In genomic region chr21:33362044-33362555, GRCh38 we compare ENCODE assay signal across 8 cellular contexts. TPM values are rescaled to one million over a fixed set of nuclear protein-coding genes. Genes with fewer than 3 reads are reported as not detected.
A peak's percentile ranks its signal among the peaks of the same experiment; 100 is the strongest.
DNase-seq lines count a peak whose midpoint lies in the region; ATAC-seq and TF ChIP-seq lines count a peak whose summit lies in the region.

No MANE protein-coding gene starts in this region.

- peak; percentile 70 for DNase-seq in NCI-H1048 (lab: John Stamatoyannopoulos, UW)
- DNase-seq in T-helper 9 cell, result peak; percentile 63
- DNase-seq in chondrocyte (ENCODE audit: low spot score), result no peak
- no peak for DNase-seq in mesothelial cell of epicardium (ENCODE audit: low spot score in 2 of 2, unreplicated experiment in 2 of 2)
- DNase-seq in upper lobe of right lung, result no peak
- no peak for DNase-seq in H4 (ENCODE audit: low spot score)

- H3K36me3 Mint-ChIP-seq in chondrocyte (ENCODE audit: low read depth) (no peaks in the 10 kb centered on the region), mesothelial cell of epicardium (peaks cover 2% of the 10 kb centered on the region)

- H3K4me3 Mint-ChIP-seq in chondrocyte (ENCODE audit: unreplicated experiment), result peak overlapping the region; percentile 37
- peak overlapping the region; percentile 52 for H3K4me3 Mint-ChIP-seq in mesothelial cell of epicardium

- H3K4me3 ChIP-seq in upper lobe of right lung, result peak overlapping the region; percentile 37

- no peak for TF ChIP-seq CTCF in chondrocyte (IDR thresholded peaks at IDR 0.05)
- no peak for TF ChIP-seq CTCF in mesothelial cell of epicardium (IDR thresholded peaks at IDR 0.05; ENCODE audit: unreplicated experiment)
- no peak for TF ChIP-seq CTCF in upper lobe of right lung (IDR thresholded peaks at IDR 0.05)

- H3K9me3 Mint-ChIP-seq in chondrocyte (ENCODE audit: low read depth) (peaks cover 8% of the 10 kb centered on the region), mesothelial cell of epicardium (peaks cover 5% of the 10 kb centered on the region)

- intact Hi-C loops in upper lobe of right lung (cut with DNase I), result no loop called here

- H3K36me3 ChIP-seq in upper lobe of right lung, result peaks cover 10% of the 10 kb centered on the region

- ATAC-seq in upper lobe of right lung (peak; percentile 54), GM19324 (IDR thresholded peaks at IDR 0.05; ENCODE audit: low FRiP score, unreplicated experiment) (no peak)

- H3K4me1 Mint-ChIP-seq in chondrocyte (ENCODE audit: low read depth), result peaks cover 25% of the 10 kb centered on the region
- H3K4me1 Mint-ChIP-seq in mesothelial cell of epicardium, result peaks cover 14% of the 10 kb centered on the region

- H3K27me3 ChIP-seq in upper lobe of right lung, result no peaks in the 10 kb centered on the region

- H3K27ac Mint-ChIP-seq in chondrocyte (ENCODE audit: unreplicated experiment) (no peak overlapping the region), mesothelial cell of epicardium (no peak overlapping the region)

- TF ChIP-seq POLR2A in GM10847 (IDR thresholded peaks at IDR 0.05; ENCODE audit: extremely low read depth, insufficient read length), result peak; percentile 14

- H3K9me3 ChIP-seq in upper lobe of right lung, result peaks cover 3% of the 10 kb centered on the region

- H3K4me1 ChIP-seq in upper lobe of right lung, result peaks cover 17% of the 10 kb centered on the region

- no peaks in the 10 kb centered on the region for H3K27me3 Mint-ChIP-seq in chondrocyte (ENCODE audit: low read depth)
- H3K27me3 Mint-ChIP-seq in mesothelial cell of epicardium (ENCODE audit: low read depth), result no peaks in the 10 kb centered on the region

- H3K27ac ChIP-seq in upper lobe of right lung, result peak overlapping the region; percentile 51

RNA-seq across cellular contexts. Expression of gene IFNAR1, which starts 37.3 kb away (rescaled TPM):
- total RNA-seq in chondrocyte (40.3 to 52.3 TPM (median 47.7 TPM) in 3 replicates), mesothelial cell of epicardium (24.8 to 28.7 TPM (median 27.0 TPM) in 3 replicates), upper lobe of right lung (72.1 TPM)
- total RNA-seq in H4 (2014; rRNA removed; shearing (Covaris generic)), result 7.7 and 12.1 TPM in 2 replicates

RNA-seq across cellular contexts. Expression of gene IFNGR2, which starts 41.1 kb away (rescaled TPM):
- total RNA-seq in chondrocyte (58.1 to 58.4 TPM (median 58.3 TPM) in 3 replicates), mesothelial cell of epicardium (57.9 to 63.4 TPM (median 59.6 TPM) in 3 replicates), upper lobe of right lung (69.3 TPM)
- total RNA-seq in H4 (2014; rRNA removed; shearing (Covaris generic)), result 92.0 and 103 TPM in 2 replicates

Comparison
In these comparisons a context has a peak if more than half of its experiments do, and no peak if none do; other contexts are left out.
1. DNase-seq: peak in NCI-H1048 (single experiment) and T-helper 9 cell (single experiment); none in chondrocyte (single experiment), mesothelial cell of epicardium (0 of 2), upper lobe of right lung (single experiment) and H4 (single experiment).